In the genomic region with DNA sequence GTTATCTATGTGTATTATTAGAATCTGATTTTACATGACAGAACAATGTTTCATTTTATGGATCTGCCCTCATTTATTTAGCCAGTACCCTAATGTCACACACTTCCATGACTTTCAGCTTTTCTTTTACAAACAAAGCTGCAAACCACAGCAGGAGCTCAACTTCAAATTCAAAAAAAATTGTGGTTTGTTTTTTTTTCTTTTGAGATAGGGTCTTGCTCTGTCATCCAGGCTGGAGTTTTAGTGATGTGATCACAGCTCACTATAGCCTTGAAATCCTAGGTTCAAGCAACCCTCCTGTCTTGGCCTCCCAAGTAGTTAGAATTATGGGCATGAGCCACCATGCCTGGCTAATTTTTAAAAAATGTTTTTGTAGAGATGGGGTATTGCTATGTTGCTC, we compare ENCODE assay signal across 16 cellular contexts. TPM values are rescaled to one million over a fixed set of nuclear protein-coding genes. Genes with fewer than 3 reads are reported as not detected.
A peak's percentile ranks its signal among the peaks of the same experiment; 100 is the strongest.
DNase-seq lines count a peak whose midpoint lies in the region; ATAC-seq and TF ChIP-seq lines count a peak whose summit lies in the region.
"Had no signal": no experiment of that assay in that cellular context is flagged by ENCODE, and none has a peak within 500 bp of the region (broad histone marks: within the 10 kb centered on the region; RNA-seq: fewer than 3 reads in every experiment).

No MANE protein-coding gene starts in this region.

- H3K27me3 ChIP-seq in BLaER1 (no peaks in the 10 kb centered on the region), PC-9 (ENCODE audit: insufficient read depth, low read depth) (no peaks in the 10 kb centered on the region), skeletal muscle satellite cell (ENCODE audit: control insufficient read depth, insufficient read depth, low read length) (no peaks in the 10 kb centered on the region)

- peak overlapping the region; percentile 74 for H3K27ac Mint-ChIP-seq in chondrocyte (ENCODE audit: unreplicated experiment)
- no peak overlapping the region for H3K27ac Mint-ChIP-seq in activated T-helper 17 cell treated with anti-CD3 and anti-CD28 coated beads, Interleukin-2, amount 50 U/mL, for 72 hours

- H4K20me1 ChIP-seq in BLaER1 (peaks cover under 1% of the 10 kb centered on the region; the same call in 1 of the 2 replicates), PC-9 (ENCODE audit: insufficient read depth) (no peaks in the 10 kb centered on the region)

- H3K4me1 ChIP-seq in BLaER1 = peaks cover 86% of the 10 kb centered on the region
- H3K4me1 ChIP-seq in PC-9 (replicated peaks; ENCODE audit: insufficient read depth) = peaks cover 66% of the 10 kb centered on the region
- H3K4me1 ChIP-seq in skeletal muscle satellite cell (ENCODE audit: control insufficient read depth, insufficient read depth, low read length) = peaks cover 80% of the 10 kb centered on the region

- CTCF ChIA-PET in PC-9 (lab: Charles Lee) = no interaction called here

- no TSS peak for BruUV-seq in PC-9 (replicated peaks; lab: Mats Ljungman, UMichigan)

- intact Hi-C loops in PC-9 (cut with micrococcal nuclease; ENCODE audit: unreplicated experiment) = no loop called here

- no peak overlapping the region for H2AFZ ChIP-seq in PC-9

- H3K9me3 Mint-ChIP-seq in chondrocyte (ENCODE audit: low read depth) = no peaks in the 10 kb centered on the region
- no peaks in the 10 kb centered on the region for H3K9me3 Mint-ChIP-seq in activated T-helper 17 cell treated with anti-CD3 and anti-CD28 coated beads, Interleukin-2, amount 50 U/mL, for 72 hours
- H3K9me3 Mint-ChIP-seq: IgD-negative memory B cell had no signal

- H3K9me2 ChIP-seq in PC-9 (ENCODE audit: insufficient read depth) = no peaks in the 10 kb centered on the region

- no peaks in the 10 kb centered on the region for H3K27me3 Mint-ChIP-seq in chondrocyte (ENCODE audit: low read depth)
- H3K27me3 Mint-ChIP-seq in activated T-helper 17 cell treated with anti-CD3 and anti-CD28 coated beads, Interleukin-2, amount 50 U/mL, for 72 hours = no peaks in the 10 kb centered on the region

- ATAC-seq in activated T-helper 17 cell treated with anti-CD3 and anti-CD28 coated beads, Interleukin-2, amount 50 U/mL, for 72 hours (replicated peaks) = no peak
- no peak for ATAC-seq in HG03097 (IDR thresholded peaks at IDR 0.05; ENCODE audit: low FRiP score, unreplicated experiment)
- ATAC-seq: Panc1 had no signal

- H3K4me3 ChIP-seq in BLaER1 = no peak overlapping the region
- no peak overlapping the region for H3K4me3 ChIP-seq in PC-9
- no peak overlapping the region for H3K4me3 ChIP-seq in skeletal muscle satellite cell (ENCODE audit: low read length)

- H3K9me3 ChIP-seq in BLaER1 (no peaks in the 10 kb centered on the region), PC-9 (ENCODE audit: insufficient read depth, low read depth) (no peaks in the 10 kb centered on the region), skeletal muscle satellite cell (replicated peaks; ENCODE audit: low read length) (no peaks in the 10 kb centered on the region)

- no peak overlapping the region for H3K4me3 Mint-ChIP-seq in chondrocyte (ENCODE audit: unreplicated experiment)
- no peak overlapping the region for H3K4me3 Mint-ChIP-seq in activated T-helper 17 cell treated with anti-CD3 and anti-CD28 coated beads, Interleukin-2, amount 50 U/mL, for 72 hours
- H3K4me3 Mint-ChIP-seq: IgD-negative memory B cell had no signal

- H3K36me3 ChIP-seq in BLaER1 = no peaks in the 10 kb centered on the region
- H3K36me3 ChIP-seq in PC-9 (ENCODE audit: low read depth) = no peaks in the 10 kb centered on the region
- no peaks in the 10 kb centered on the region for H3K36me3 ChIP-seq in skeletal muscle satellite cell (ENCODE audit: insufficient read depth, low read length)

- peaks cover 46% of the 10 kb centered on the region; the same call in 1 of the 2 replicates for H3F3A ChIP-seq in PC-9 (ENCODE audit: insufficient read depth, low read depth)

- peaks cover 84% of the 10 kb centered on the region for H3K4me1 Mint-ChIP-seq in chondrocyte (ENCODE audit: low read depth)
- H3K4me1 Mint-ChIP-seq in activated T-helper 17 cell treated with anti-CD3 and anti-CD28 coated beads, Interleukin-2, amount 50 U/mL, for 72 hours = no peaks in the 10 kb centered on the region

- H3K27ac ChIP-seq in BLaER1 (no peak overlapping the region), PC-9 (peak overlapping the region; percentile 29; the same call in 1 of the 2 replicates)

- TF ChIP-seq CTCF in PC-9 (conservative IDR thresholded peaks at IDR 0.05) (no peak), chondrocyte (IDR thresholded peaks at IDR 0.05) (no peak)

- POLR2A ChIA-PET in PC-9 (lab: Charles Lee; ENCODE audit: unreplicated experiment) = no interaction called here

- no peaks in the 10 kb centered on the region for H3K36me3 Mint-ChIP-seq in chondrocyte (ENCODE audit: low read depth)
- H3K36me3 Mint-ChIP-seq in activated T-helper 17 cell treated with anti-CD3 and anti-CD28 coated beads, Interleukin-2, amount 50 U/mL, for 72 hours (ENCODE audit: low read depth) = no peaks in the 10 kb centered on the region

- H3K4me2 ChIP-seq in BLaER1 (peak overlapping the region; percentile 51), PC-9 (no peak overlapping the region), skeletal muscle satellite cell (ENCODE audit: low read length) (no peak overlapping the region)

- no peak overlapping the region for H3K9ac ChIP-seq in BLaER1
- H3K9ac ChIP-seq in skeletal muscle satellite cell (ENCODE audit: low read depth, low read length) = peak overlapping the region; percentile 3

- peaks cover 2% of the 10 kb centered on the region for H3K79me2 ChIP-seq in PC-9 (ENCODE audit: low read depth)

- DNase-seq in PC-9 (no peak), chondrocyte (ENCODE audit: low spot score) (no peak), NOMO-1 treated with DMSO at 0.1 percent for 48 hours (lab: John Stamatoyannopoulos, UW; ENCODE audit: unreplicated experiment) (no peak)
- no peak for DNase-seq in activated CD4-positive, alpha-beta T cell treated with anti-CD3 and anti-CD28 coated beads for 48 hours
- DNase-seq: Karpas-422, MV-4-11, NCI-H1105 treated with DMSO at 0.1 percent for 48 hours, NCI-H2081, NCI-H2171 treated with DMSO at 0.1 percent for 48 hours, NCI-H526 had no signal

RNA-seq across cellular contexts. Expression of gene MPRIP, which starts 8.2 kb away (rescaled TPM):
- total RNA-seq in PC-9 (2021) (411 and 443 TPM in 2 replicates), chondrocyte (197 to 352 TPM (median 345 TPM) in 3 replicates)
- 86.2 and 103 TPM in 2 replicates for total RNA-seq in skeletal muscle satellite cell (2012; rRNA removed)
- 100 to 1,000 TPM; 204 to 207 TPM for total RNA-seq in activated T-helper 17 cell treated with anti-CD3 and anti-CD28 coated beads, Interleukin-2, amount 50 U/mL, for 72 hours
